22 cellular contexts compared by ENCODE assay signal in genomic region chr10:73426318-73426717, GRCh38.
"Had no signal": no experiment of that assay in that cellular context is flagged by ENCODE, and none has a peak within 500 bp of the region (broad histone marks: within the 10 kb centered on the region; RNA-seq: fewer than 3 reads in every experiment).

No MANE protein-coding gene starts in this region.

- H3K27ac Mint-ChIP-seq: natural killer cell had no signal

- H3K4me1 Mint-ChIP-seq: natural killer cell, neural crest cell had no signal

- ATAC-seq: gastrocnemius medialis; left lobe of liver; mucosa of descending colon; natural killer cell; stimulated activated naive CD8-positive, alpha-beta T cell treated with anti-CD3 and anti-CD28 coated beads, Interleukin-15, Interleukin-2, amounts not matched to agents 100 U/mL and 50 U/mL, for 24 hours had no signal

- H3K4me1 ChIP-seq: esophagus muscularis mucosa, heart right ventricle, thyroid gland, upper lobe of left lung, uterus had no signal

- H3K27ac ChIP-seq: dorsolateral prefrontal cortex, epithelial cell of prostate, esophagus muscularis mucosa, heart right ventricle, suprapubic skin, thyroid gland, upper lobe of left lung, uterus had no signal

- H3K36me3 ChIP-seq: uterus had no signal

- H3K4me3 ChIP-seq: dorsolateral prefrontal cortex, esophagus muscularis mucosa, gastrocnemius medialis, heart right ventricle, mucosa of descending colon, suprapubic skin, thyroid gland, upper lobe of left lung, uterus had no signal

- H3K27me3 ChIP-seq: dorsolateral prefrontal cortex, esophagus muscularis mucosa, gastrocnemius medialis, heart right ventricle, suprapubic skin, thyroid gland, upper lobe of left lung, uterus had no signal

- H3K4me3 Mint-ChIP-seq: natural killer cell, neural crest cell had no signal

- FAIRE-seq: endometrium, small intestine had no signal

- H3K9me3 Mint-ChIP-seq: natural killer cell, neural crest cell had no signal

- DNase-seq: cortex of kidney; dorsolateral prefrontal cortex; effector CD8-positive, alpha-beta T cell; gastrocnemius medialis; heart right ventricle; islet precursor cell; mammary epithelial cell; mucosa of descending colon; natural killer cell; right cardiac atrium; small intestine; stimulated activated CD4-positive, alpha-beta T cell treated with anti-CD3 and anti-CD28 coated beads, Interleukin-12 subunit alpha, Interleukin-12 subunit beta, amount 100 ng/mL, for 4 hours; stimulated activated naive CD8-positive, alpha-beta T cell treated with anti-CD3 and anti-CD28 coated beads, Interleukin-15, Interleukin-2, amounts not matched to agents 100 U/mL and 50 U/mL, for 24 hours; thyroid gland; upper lobe of left lung; uterus had no signal

- H3K9me3 ChIP-seq: esophagus muscularis mucosa, gastrocnemius medialis, heart right ventricle, mucosa of descending colon, suprapubic skin, thyroid gland, upper lobe of left lung, uterus had no signal
